ENCODE assay signal across 1 cellular context in genomic region chr3:32817195-32817560, GRCh38.
TF ChIP-seq lines count a peak whose summit lies in the region.

No MANE protein-coding gene starts in this region.

TF ChIP-seq in GM23338, 12 proteins besides CTCF, POLR2A, EP300 and RAD21 (continued from another document):
- TF ChIP-seq, protein P1, sequence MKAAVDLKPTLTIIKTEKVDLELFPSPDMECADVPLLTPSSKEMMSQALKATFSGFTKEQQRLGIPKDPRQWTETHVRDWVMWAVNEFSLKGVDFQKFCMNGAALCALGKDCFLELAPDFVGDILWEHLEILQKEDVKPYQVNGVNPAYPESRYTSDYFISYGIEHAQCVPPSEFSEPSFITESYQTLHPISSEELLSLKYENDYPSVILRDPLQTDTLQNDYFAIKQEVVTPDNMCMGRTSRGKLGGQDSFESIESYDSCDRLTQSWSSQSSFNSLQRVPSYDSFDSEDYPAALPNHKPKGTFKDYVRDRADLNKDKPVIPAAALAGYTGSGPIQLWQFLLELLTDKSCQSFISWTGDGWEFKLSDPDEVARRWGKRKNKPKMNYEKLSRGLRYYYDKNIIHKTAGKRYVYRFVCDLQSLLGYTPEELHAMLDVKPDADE (IDR thresholded peaks at IDR 0.05), result no peak
- no peak for TF ChIP-seq CREB1 (CRISPR knock-in tag; IDR thresholded peaks at IDR 0.05; ENCODE audit: low read depth)
- TF ChIP-seq ZNF114 (CRISPR knock-in tag; IDR thresholded peaks at IDR 0.05), result no peak
- no peak for TF ChIP-seq STAT1 (IDR thresholded peaks at IDR 0.05; ENCODE audit: unreplicated experiment)
- TF ChIP-seq JUNB (IDR thresholded peaks at IDR 0.05; ENCODE audit: unreplicated experiment), result no peak
- TF ChIP-seq POLR2AphosphoS5 (IDR thresholded peaks at IDR 0.05; ENCODE audit: low read depth), result no peak
- TF ChIP-seq, protein P2, sequence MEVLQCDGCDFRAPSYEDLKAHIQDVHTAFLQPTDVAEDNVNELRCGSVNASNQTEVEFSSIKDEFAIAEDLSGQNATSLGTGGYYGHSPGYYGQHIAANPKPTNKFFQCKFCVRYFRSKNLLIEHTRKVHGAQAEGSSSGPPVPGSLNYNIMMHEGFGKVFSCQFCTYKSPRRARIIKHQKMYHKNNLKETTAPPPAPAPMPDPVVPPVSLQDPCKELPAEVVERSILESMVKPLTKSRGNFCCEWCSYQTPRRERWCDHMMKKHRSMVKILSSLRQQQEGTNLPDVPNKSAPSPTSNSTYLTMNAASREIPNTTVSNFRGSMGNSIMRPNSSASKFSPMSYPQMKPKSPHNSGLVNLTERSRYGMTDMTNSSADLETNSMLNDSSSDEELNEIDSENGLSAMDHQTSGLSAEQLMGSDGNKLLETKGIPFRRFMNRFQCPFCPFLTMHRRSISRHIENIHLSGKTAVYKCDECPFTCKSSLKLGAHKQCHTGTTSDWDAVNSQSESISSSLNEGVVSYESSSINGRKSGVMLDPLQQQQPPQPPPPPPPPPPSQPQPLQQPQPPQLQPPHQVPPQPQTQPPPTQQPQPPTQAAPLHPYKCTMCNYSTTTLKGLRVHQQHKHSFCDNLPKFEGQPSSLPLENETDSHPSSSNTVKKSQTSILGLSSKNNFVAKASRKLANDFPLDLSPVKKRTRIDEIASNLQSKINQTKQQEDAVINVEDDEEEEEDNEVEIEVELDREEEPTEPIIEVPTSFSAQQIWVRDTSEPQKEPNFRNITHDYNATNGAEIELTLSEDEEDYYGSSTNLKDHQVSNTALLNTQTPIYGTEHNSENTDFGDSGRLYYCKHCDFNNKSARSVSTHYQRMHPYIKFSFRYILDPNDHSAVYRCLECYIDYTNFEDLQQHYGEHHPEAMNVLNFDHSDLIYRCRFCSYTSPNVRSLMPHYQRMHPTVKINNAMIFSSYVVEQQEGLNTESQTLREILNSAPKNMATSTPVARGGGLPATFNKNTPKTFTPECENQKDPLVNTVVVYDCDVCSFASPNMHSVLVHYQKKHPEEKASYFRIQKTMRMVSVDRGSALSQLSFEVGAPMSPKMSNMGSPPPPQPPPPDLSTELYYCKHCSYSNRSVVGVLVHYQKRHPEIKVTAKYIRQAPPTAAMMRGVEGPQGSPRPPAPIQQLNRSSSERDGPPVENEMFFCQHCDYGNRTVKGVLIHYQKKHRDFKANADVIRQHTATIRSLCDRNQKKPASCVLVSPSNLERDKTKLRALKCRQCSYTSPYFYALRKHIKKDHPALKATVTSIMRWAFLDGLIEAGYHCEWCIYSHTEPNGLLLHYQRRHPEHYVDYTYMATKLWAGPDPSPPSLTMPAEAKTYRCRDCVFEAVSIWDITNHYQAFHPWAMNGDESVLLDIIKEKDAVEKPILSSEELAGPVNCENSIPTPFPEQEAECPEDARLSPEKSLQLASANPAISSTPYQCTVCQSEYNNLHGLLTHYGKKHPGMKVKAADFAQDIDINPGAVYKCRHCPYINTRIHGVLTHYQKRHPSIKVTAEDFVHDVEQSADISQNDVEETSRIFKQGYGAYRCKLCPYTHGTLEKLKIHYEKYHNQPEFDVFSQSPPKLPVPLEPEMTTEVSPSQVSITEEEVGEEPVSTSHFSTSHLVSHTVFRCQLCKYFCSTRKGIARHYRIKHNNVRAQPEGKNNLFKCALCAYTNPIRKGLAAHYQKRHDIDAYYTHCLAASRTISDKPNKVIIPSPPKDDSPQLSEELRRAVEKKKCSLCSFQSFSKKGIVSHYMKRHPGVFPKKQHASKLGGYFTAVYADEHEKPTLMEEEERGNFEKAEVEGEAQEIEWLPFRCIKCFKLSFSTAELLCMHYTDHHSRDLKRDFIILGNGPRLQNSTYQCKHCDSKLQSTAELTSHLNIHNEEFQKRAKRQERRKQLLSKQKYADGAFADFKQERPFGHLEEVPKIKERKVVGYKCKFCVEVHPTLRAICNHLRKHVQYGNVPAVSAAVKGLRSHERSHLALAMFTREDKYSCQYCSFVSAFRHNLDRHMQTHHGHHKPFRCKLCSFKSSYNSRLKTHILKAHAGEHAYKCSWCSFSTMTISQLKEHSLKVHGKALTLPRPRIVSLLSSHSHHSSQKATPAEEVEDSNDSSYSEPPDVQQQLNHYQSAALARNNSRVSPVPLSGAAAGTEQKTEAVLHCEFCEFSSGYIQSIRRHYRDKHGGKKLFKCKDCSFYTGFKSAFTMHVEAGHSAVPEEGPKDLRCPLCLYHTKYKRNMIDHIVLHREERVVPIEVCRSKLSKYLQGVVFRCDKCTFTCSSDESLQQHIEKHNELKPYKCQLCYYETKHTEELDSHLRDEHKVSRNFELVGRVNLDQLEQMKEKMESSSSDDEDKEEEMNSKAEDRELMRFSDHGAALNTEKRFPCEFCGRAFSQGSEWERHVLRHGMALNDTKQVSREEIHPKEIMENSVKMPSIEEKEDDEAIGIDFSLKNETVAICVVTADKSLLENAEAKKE (CRISPR knock-in tag; IDR thresholded peaks at IDR 0.05), result no peak
- no peak for TF ChIP-seq ZNF331 (CRISPR knock-in tag; IDR thresholded peaks at IDR 0.05; ENCODE audit: low read depth)
- TF ChIP-seq EZH2 (IDR thresholded peaks at IDR 0.05; ENCODE audit: low read depth, unreplicated experiment), result no peak
- no peak for TF ChIP-seq EZH2phosphoT487 (IDR thresholded peaks at IDR 0.05; ENCODE audit: unreplicated experiment)
- no peak for TF ChIP-seq NANOG (IDR thresholded peaks at IDR 0.05; ENCODE audit: borderline replicate concordance)
